Comparison of ENCODE assay signal across 8 cellular contexts in the genomic region with DNA sequence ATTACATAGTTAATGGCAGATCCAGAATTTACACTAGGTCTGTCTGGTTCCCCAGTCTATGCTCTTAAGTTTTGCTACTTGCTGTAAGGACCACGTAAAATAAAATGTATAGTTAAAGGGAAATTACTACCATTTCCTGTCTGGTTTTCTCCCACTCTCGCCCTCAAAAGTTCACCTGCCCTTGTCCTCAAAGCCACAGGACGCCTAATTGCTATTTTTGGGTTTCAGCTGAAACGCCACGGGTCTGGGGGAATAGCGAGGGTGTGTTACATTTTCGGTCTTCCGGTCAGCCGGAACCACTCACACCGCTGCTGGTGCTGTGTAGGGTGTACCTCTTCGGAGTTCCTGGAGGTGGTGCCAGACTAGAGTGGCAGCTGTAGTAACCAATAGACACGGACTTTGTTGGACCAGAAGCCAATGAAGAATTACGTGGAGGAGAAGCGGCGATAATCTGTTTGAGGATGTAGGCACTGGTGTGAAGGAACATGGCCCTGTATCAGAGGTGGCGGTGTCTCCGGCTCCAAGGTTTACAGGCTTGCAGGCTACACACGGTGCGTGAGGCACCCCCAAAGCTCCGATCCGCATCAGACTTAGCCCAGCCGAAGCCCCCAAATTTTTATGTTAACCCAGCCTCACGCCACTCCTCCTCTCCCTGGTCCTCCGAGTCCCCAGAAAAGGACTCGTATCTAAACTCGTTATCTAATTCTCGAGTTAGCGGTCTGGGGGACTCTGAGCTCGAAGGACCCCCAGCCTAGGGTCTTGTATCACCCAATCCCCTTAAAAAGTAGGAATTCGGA. TPM values are rescaled to one million over a fixed set of nuclear protein-coding genes. Genes with fewer than 3 reads are reported as not detected.
DNase-seq lines count a peak whose midpoint lies in the region; ATAC-seq lines count a peak whose summit lies in the region.

A gene with protein sequence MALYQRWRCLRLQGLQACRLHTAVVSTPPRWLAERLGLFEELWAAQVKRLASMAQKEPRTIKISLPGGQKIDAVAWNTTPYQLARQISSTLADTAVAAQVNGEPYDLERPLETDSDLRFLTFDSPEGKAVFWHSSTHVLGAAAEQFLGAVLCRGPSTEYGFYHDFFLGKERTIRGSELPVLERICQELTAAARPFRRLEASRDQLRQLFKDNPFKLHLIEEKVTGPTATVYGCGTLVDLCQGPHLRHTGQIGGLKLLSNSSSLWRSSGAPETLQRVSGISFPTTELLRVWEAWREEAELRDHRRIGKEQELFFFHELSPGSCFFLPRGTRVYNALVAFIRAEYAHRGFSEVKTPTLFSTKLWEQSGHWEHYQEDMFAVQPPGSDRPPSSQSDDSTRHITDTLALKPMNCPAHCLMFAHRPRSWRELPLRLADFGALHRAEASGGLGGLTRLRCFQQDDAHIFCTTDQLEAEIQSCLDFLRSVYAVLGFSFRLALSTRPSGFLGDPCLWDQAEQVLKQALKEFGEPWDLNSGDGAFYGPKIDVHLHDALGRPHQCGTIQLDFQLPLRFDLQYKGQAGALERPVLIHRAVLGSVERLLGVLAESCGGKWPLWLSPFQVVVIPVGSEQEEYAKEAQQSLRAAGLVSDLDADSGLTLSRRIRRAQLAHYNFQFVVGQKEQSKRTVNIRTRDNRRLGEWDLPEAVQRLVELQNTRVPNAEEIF (plus strand): TSS at position 454 of the 797 bp plus-strand sequence. CDS start 32 bp downstream, at position 486.

- H3K4me3 ChIP-seq in BLaER1: peak within 1 kb of the TSS; percentile 83

- no peaks in the 10 kb centered on the region for H3K27me3 Mint-ChIP-seq in activated CD4-positive, alpha-beta T cell treated with anti-CD3 and anti-CD28 coated beads, Interleukin-2, amount 10 ng/mL, durations not matched to agents 24 days and 14 days
- no peaks in the 10 kb centered on the region for H3K27me3 Mint-ChIP-seq in dendritic cell treated with granulocyte-macrophage colony-stimulating factor and Interleukin-4, amounts not matched to agents 40 ng/mL and 50 ng/mL, for 4 days

- peaks cover 17% of the 10 kb centered on the region for H3K4me1 ChIP-seq in BLaER1

- peaks cover 21% of the 10 kb centered on the region for H3K4me1 Mint-ChIP-seq in activated CD4-positive, alpha-beta T cell treated with anti-CD3 and anti-CD28 coated beads, Interleukin-2, amount 10 ng/mL, durations not matched to agents 24 days and 14 days
- peaks cover 16% of the 10 kb centered on the region for H3K4me1 Mint-ChIP-seq in dendritic cell treated with granulocyte-macrophage colony-stimulating factor and Interleukin-4, amounts not matched to agents 40 ng/mL and 50 ng/mL, for 4 days (ENCODE audit: low read depth)

- peaks cover 26% of the 10 kb centered on the region for H3K36me3 Mint-ChIP-seq in activated CD4-positive, alpha-beta T cell treated with anti-CD3 and anti-CD28 coated beads, Interleukin-2, amount 10 ng/mL, durations not matched to agents 24 days and 14 days (ENCODE audit: low read depth)
- peaks cover 48% of the 10 kb centered on the region for H3K36me3 Mint-ChIP-seq in dendritic cell treated with granulocyte-macrophage colony-stimulating factor and Interleukin-4, amounts not matched to agents 40 ng/mL and 50 ng/mL, for 4 days (ENCODE audit: low read depth)

- peak within 1 kb of the TSS; percentile 95 for H3K4me2 ChIP-seq in BLaER1

- no peaks in the 10 kb centered on the region for H3K27me3 ChIP-seq in BLaER1

- DNase-seq in NCI-H526 treated with DMSO at 0.1 percent for 48 hours (lab: John Stamatoyannopoulos, UW): peak; percentile 100
- DNase-seq in activated CD4-positive, alpha-beta T cell treated with anti-CD3 and anti-CD28 coated beads, Interleukin-2, amount 10 ng/mL, durations not matched to agents 24 days and 14 days: peak; percentile 99
- peak; percentile 96 for DNase-seq in left lobe of liver (ENCODE audit: low spot score)
- DNase-seq in stimulated activated CD4-positive, alpha-beta T cell treated with anti-CD3 and anti-CD28 coated beads, Interleukin-2, amount 100 ng/mL, for 4 hours (ENCODE audit: low read depth): peak; percentile 90

- intact Hi-C loops in activated CD4-positive, alpha-beta T cell treated with anti-CD3 and anti-CD28 coated beads, Interleukin-2, amount 10 ng/mL, durations not matched to agents 24 days and 14 days (cut with micrococcal nuclease): loop anchor here (1.0 to 10.0 kb wide), 7 partner anchors 28 to 518 kb away; partner anchors contain the start of genes APH1A, CERS2, FALEC and MINDY1
- intact Hi-C loops in dendritic cell treated with granulocyte-macrophage colony-stimulating factor and Interleukin-4, amounts not matched to agents 40 ng/mL and 50 ng/mL, for 4 days (cut with micrococcal nuclease): no loop called here

- peak within 1 kb of the TSS; percentile 86 for H3K9ac ChIP-seq in BLaER1

- H3K9me3 ChIP-seq in BLaER1: no peaks in the 10 kb centered on the region

- H3K4me3 Mint-ChIP-seq in activated CD4-positive, alpha-beta T cell treated with anti-CD3 and anti-CD28 coated beads, Interleukin-2, amount 10 ng/mL, durations not matched to agents 24 days and 14 days: peak within 1 kb of the TSS; percentile 87
- peak within 1 kb of the TSS; percentile 96 for H3K4me3 Mint-ChIP-seq in dendritic cell treated with granulocyte-macrophage colony-stimulating factor and Interleukin-4, amounts not matched to agents 40 ng/mL and 50 ng/mL, for 4 days

- ATAC-seq in GM19324 (IDR thresholded peaks at IDR 0.05; ENCODE audit: low FRiP score, unreplicated experiment) (peak; percentile 97), HG03469 (IDR thresholded peaks at IDR 0.05; ENCODE audit: unreplicated experiment) (peak; percentile 96), left lobe of liver (peak; percentile 100)

- H3K36me3 ChIP-seq in BLaER1: peaks cover 31% of the 10 kb centered on the region

- no peaks in the 10 kb centered on the region for H4K20me1 ChIP-seq in BLaER1

- no peaks in the 10 kb centered on the region for H3K9me3 Mint-ChIP-seq in activated CD4-positive, alpha-beta T cell treated with anti-CD3 and anti-CD28 coated beads, Interleukin-2, amount 10 ng/mL, durations not matched to agents 24 days and 14 days
- no peaks in the 10 kb centered on the region for H3K9me3 Mint-ChIP-seq in dendritic cell treated with granulocyte-macrophage colony-stimulating factor and Interleukin-4, amounts not matched to agents 40 ng/mL and 50 ng/mL, for 4 days

- peak within 1 kb of the TSS; percentile 97 for H3K27ac Mint-ChIP-seq in activated CD4-positive, alpha-beta T cell treated with anti-CD3 and anti-CD28 coated beads, Interleukin-2, amount 10 ng/mL, durations not matched to agents 24 days and 14 days
- H3K27ac Mint-ChIP-seq in dendritic cell treated with granulocyte-macrophage colony-stimulating factor and Interleukin-4, amounts not matched to agents 40 ng/mL and 50 ng/mL, for 4 days: peak within 1 kb of the TSS; percentile 99

- peak within 1 kb of the TSS; percentile 84 for H3K27ac ChIP-seq in BLaER1

RNA-seq across cellular contexts. Expression of the gene that starts here (rescaled TPM):
- total RNA-seq in activated CD4-positive, alpha-beta T cell treated with anti-CD3 and anti-CD28 coated beads, Interleukin-2, amount 10 ng/mL, durations not matched to agents 24 days and 14 days: 68.8 and 77.4 TPM in 2 replicates
- total RNA-seq in left lobe of liver: 22.7 TPM

Comparison
In these comparisons a context has a peak if more than half of its experiments do, and no peak if none do; other contexts are left out.
1. Peak in every context shown above with its lines: DNase-seq, ATAC-seq, H3K4me3 ChIP-seq and H3K27ac ChIP-seq.